10 cellular contexts compared by ENCODE assay signal in genomic region chr3:37753428-37753827, GRCh38.
DNase-seq lines count a peak whose midpoint lies in the region; ATAC-seq and TF ChIP-seq lines count a peak whose summit lies in the region.
"Had no signal": no experiment of that assay in that cellular context is flagged by ENCODE, and none has a peak within 500 bp of the region (broad histone marks: within the 10 kb centered on the region; RNA-seq: fewer than 3 reads in every experiment).

No MANE protein-coding gene starts in this region.

- CTCF ChIA-PET in activated CD8-positive, alpha-beta memory T cell treated with anti-CD3 and anti-CD28 coated beads, Interleukin-2, amount 10 ng/mL, durations not matched to agents 7 days and 5 days (lab: Charles Lee) = no interaction called here

- no peaks in the 10 kb centered on the region for H3K9me3 ChIP-seq in uterus

- no peaks in the 10 kb centered on the region for H3K36me3 ChIP-seq in uterus

- H3K27me3 ChIP-seq in uterus = no peaks in the 10 kb centered on the region

- no peak for DNase-seq in activated CD8-positive, alpha-beta memory T cell treated with anti-CD3 and anti-CD28 coated beads, Interleukin-2, amount 10 ng/mL, durations not matched to agents 7 days and 5 days
- no peak for DNase-seq in activated CD8-positive, alpha-beta memory T cell treated with anti-CD3 and anti-CD28 coated beads, Interleukin-2, amount 50 U/mL, for 48 hours
- DNase-seq in NCI-H510A (lab: John Stamatoyannopoulos, UW) (peak; percentile 62), uterus (no peak)
- DNase-seq in stimulated activated naive CD8-positive, alpha-beta T cell treated with anti-CD3 and anti-CD28 coated beads, Interleukin-15, amount 100 ng/mL, for 72 hours = no peak
- no peak for DNase-seq in stimulated activated CD4-positive, alpha-beta T cell treated with anti-CD3 and anti-CD28 coated beads, Interleukin-4, amount 100 ng/mL, for 4 hours
- DNase-seq in activated CD4-positive, alpha-beta T cell treated with anti-CD3 and anti-CD28 coated beads, Interleukin-2, amount 50 U/mL, for 48 hours = no peak
- DNase-seq: activated T-cell treated with anti-CD3 and anti-CD28 coated beads, Interleukin-2, amount 50 U/mL, for 1 hour had no signal

- H3K4me3 Mint-ChIP-seq in activated CD8-positive, alpha-beta memory T cell treated with anti-CD3 and anti-CD28 coated beads, Interleukin-2, amount 10 ng/mL, durations not matched to agents 7 days and 5 days = no peak overlapping the region
- H3K4me3 Mint-ChIP-seq in stimulated activated naive CD8-positive, alpha-beta T cell treated with anti-CD3 and anti-CD28 coated beads, Interleukin-15, amount 100 ng/mL, for 72 hours = no peak overlapping the region
- H3K4me3 Mint-ChIP-seq: brain had no signal

- H3K36me3 Mint-ChIP-seq in activated CD8-positive, alpha-beta memory T cell treated with anti-CD3 and anti-CD28 coated beads, Interleukin-2, amount 10 ng/mL, durations not matched to agents 7 days and 5 days = no peaks in the 10 kb centered on the region

- H3K27ac ChIP-seq in uterus = no peak overlapping the region

- H3K9me3 Mint-ChIP-seq in activated CD8-positive, alpha-beta memory T cell treated with anti-CD3 and anti-CD28 coated beads, Interleukin-2, amount 10 ng/mL, durations not matched to agents 7 days and 5 days (ENCODE audit: low read depth) = no peaks in the 10 kb centered on the region
- no peaks in the 10 kb centered on the region for H3K9me3 Mint-ChIP-seq in stimulated activated naive CD8-positive, alpha-beta T cell treated with anti-CD3 and anti-CD28 coated beads, Interleukin-15, amount 100 ng/mL, for 72 hours

- peaks cover 51% of the 10 kb centered on the region for H3K27me3 Mint-ChIP-seq in activated CD8-positive, alpha-beta memory T cell treated with anti-CD3 and anti-CD28 coated beads, Interleukin-2, amount 10 ng/mL, durations not matched to agents 7 days and 5 days
- peaks cover 22% of the 10 kb centered on the region for H3K27me3 Mint-ChIP-seq in stimulated activated naive CD8-positive, alpha-beta T cell treated with anti-CD3 and anti-CD28 coated beads, Interleukin-15, amount 100 ng/mL, for 72 hours
- H3K27me3 Mint-ChIP-seq: brain had no signal

- H3K4me1 Mint-ChIP-seq in activated CD8-positive, alpha-beta memory T cell treated with anti-CD3 and anti-CD28 coated beads, Interleukin-2, amount 10 ng/mL, durations not matched to agents 7 days and 5 days = peaks cover 12% of the 10 kb centered on the region
- peaks cover 15% of the 10 kb centered on the region for H3K4me1 Mint-ChIP-seq in stimulated activated naive CD8-positive, alpha-beta T cell treated with anti-CD3 and anti-CD28 coated beads, Interleukin-15, amount 100 ng/mL, for 72 hours

- peak; percentile 71 for ATAC-seq in activated CD8-positive, alpha-beta memory T cell treated with anti-CD3 and anti-CD28 coated beads, Interleukin-2, amount 10 ng/mL, durations not matched to agents 7 days and 5 days
- peak; percentile 79 for ATAC-seq in HG03103 (IDR thresholded peaks at IDR 0.05; ENCODE audit: low read depth, unreplicated experiment)
- ATAC-seq in stimulated activated naive CD8-positive, alpha-beta T cell treated with anti-CD3 and anti-CD28 coated beads, Interleukin-15, amount 100 ng/mL, for 72 hours = peak; percentile 77

- TF ChIP-seq CTCF in uterus (IDR thresholded peaks at IDR 0.05) = no peak

- no peak for TF ChIP-seq POLR2A in uterus (IDR thresholded peaks at IDR 0.05)

- no peak overlapping the region for H3K27ac Mint-ChIP-seq in activated CD8-positive, alpha-beta memory T cell treated with anti-CD3 and anti-CD28 coated beads, Interleukin-2, amount 10 ng/mL, durations not matched to agents 7 days and 5 days
- no peak overlapping the region for H3K27ac Mint-ChIP-seq in stimulated activated naive CD8-positive, alpha-beta T cell treated with anti-CD3 and anti-CD28 coated beads, Interleukin-15, amount 100 ng/mL, for 72 hours

- H3K4me3 ChIP-seq in uterus = no peak overlapping the region

- intact Hi-C loops in uterus (cut with DNase I; ENCODE audit: low total_unique reads) = no loop called here

- no peaks in the 10 kb centered on the region for H3K4me1 ChIP-seq in uterus
